ENCODE assay signal across 8 cellular contexts in genomic region chr7:98733036-98733435, GRCh38.
DNase-seq lines count a peak whose midpoint lies in the region; ATAC-seq and TF ChIP-seq lines count a peak whose summit lies in the region.

No MANE protein-coding gene starts in this region.

- no peak overlapping the region for H3K4me2 ChIP-seq in mesendoderm (ENCODE audit: low read length)

- no peaks in the 10 kb centered on the region; the same call in none of the 2 replicates for H3K9me3 ChIP-seq in Caco-2

- H4K8ac ChIP-seq in mesendoderm (ENCODE audit: low read depth, low read length) = no peak overlapping the region

- CTCF ChIA-PET in Caco-2 (lab: Charles Lee) = no interaction called here

- intact Hi-C loops in Caco-2 (cut with micrococcal nuclease; ENCODE audit: unreplicated experiment) = no loop called here

- H2BK15ac ChIP-seq in mesendoderm (replicated peaks; ENCODE audit: low read depth) = no peak overlapping the region

- POLR2A ChIA-PET in Caco-2 (lab: Charles Lee) = no interaction called here

- TF ChIP-seq CTCF in Caco-2 (IDR thresholded peaks at IDR 0.05; ENCODE audit: insufficient read depth in 1 of 2, low read depth in 1 of 2, low read length in 1 of 2, severe bottlenecking in 1 of 2, unreplicated experiment in 1 of 2) = peak; percentile 36 to 58

- H3K36me3 ChIP-seq in Caco-2 (ENCODE audit: control insufficient read depth, insufficient read depth, low read length) = no peaks in the 10 kb centered on the region
- H3K36me3 ChIP-seq in mesendoderm (ENCODE audit: control insufficient read depth, insufficient read depth, low read length) = no peaks in the 10 kb centered on the region

- no peak overlapping the region for H3K18ac ChIP-seq in mesendoderm (ENCODE audit: low read length)

- H4K5ac ChIP-seq in mesendoderm (ENCODE audit: low read length) = no peak overlapping the region

- no peak overlapping the region for H3K23ac ChIP-seq in mesendoderm (ENCODE audit: low read length)

- no peak overlapping the region for H3K4me3 Mint-ChIP-seq in Caco-2 (ENCODE audit: unreplicated experiment)

- peaks cover 6% of the 10 kb centered on the region for H3K4me1 Mint-ChIP-seq in Caco-2 (ENCODE audit: low read depth, unreplicated experiment)

- H3K27me3 Mint-ChIP-seq in Caco-2 (ENCODE audit: insufficient read depth, unreplicated experiment) = peaks cover 6% of the 10 kb centered on the region

- H3K27ac ChIP-seq in mesendoderm (ENCODE audit: low read depth, low read length) = no peak overlapping the region

- no peak overlapping the region for H3K27ac Mint-ChIP-seq in Caco-2 (ENCODE audit: unreplicated experiment)
- H3K27ac Mint-ChIP-seq in activated naive CD4-positive, alpha-beta T cell treated with anti-CD3 and anti-CD28 coated beads, Interleukin-2, amount 50 U/mL, for 72 hours = no peak overlapping the region

- H3K27me3 ChIP-seq in Caco-2 (replicated peaks; ENCODE audit: control insufficient read depth, insufficient read depth, low read length) = no peaks in the 10 kb centered on the region
- H3K27me3 ChIP-seq in mesendoderm (ENCODE audit: insufficient read depth, low read length, poor library complexity) = no peaks in the 10 kb centered on the region

- H2BK5ac ChIP-seq in mesendoderm (ENCODE audit: low read length) = no peak overlapping the region

- BruUV-seq in Caco-2 (replicated peaks; lab: Mats Ljungman, UMichigan) = no TSS peak

- no peaks in the 10 kb centered on the region for H3K36me3 Mint-ChIP-seq in Caco-2 (ENCODE audit: insufficient read depth, unreplicated experiment)
- H3K36me3 Mint-ChIP-seq in activated naive CD4-positive, alpha-beta T cell treated with anti-CD3 and anti-CD28 coated beads, Interleukin-2, amount 50 U/mL, for 72 hours = peaks cover 0 to 4% of the 10 kb centered on the region in 2 donors

- ATAC-seq in GM21390 (IDR thresholded peaks at IDR 0.05; ENCODE audit: unreplicated experiment) (peak; percentile 49), GM21717 (IDR thresholded peaks at IDR 0.05; ENCODE audit: unreplicated experiment) (no peak), GM18520 (IDR thresholded peaks at IDR 0.05; ENCODE audit: unreplicated experiment) (no peak)
- peak; percentile 63 to 74 for ATAC-seq in activated naive CD4-positive, alpha-beta T cell treated with anti-CD3 and anti-CD28 coated beads, Interleukin-2, amount 50 U/mL, for 72 hours

- no CpG with 5 or more reads among the region's 2 CpGs for WGBS in mesendoderm (ENCODE audit: extremely low coverage, insufficient coverage, low lambda C conversion rate)

- H3K9me3 Mint-ChIP-seq in Caco-2 (ENCODE audit: unreplicated experiment) = no peaks in the 10 kb centered on the region
- peaks cover 5 to 6% of the 10 kb centered on the region in 2 donors for H3K9me3 Mint-ChIP-seq in activated naive CD4-positive, alpha-beta T cell treated with anti-CD3 and anti-CD28 coated beads, Interleukin-2, amount 50 U/mL, for 72 hours

- no peak overlapping the region for H2AK5ac ChIP-seq in mesendoderm (ENCODE audit: low read length)

- DNase-seq in Caco-2 = peak; percentile 68 to 75
- DNase-seq in NOMO-1 (lab: John Stamatoyannopoulos, UW; ENCODE audit: unreplicated experiment in 2 of 2) = peak; percentile 36 to 40
- DNase-seq in activated naive CD4-positive, alpha-beta T cell treated with anti-CD3 and anti-CD28 coated beads, Interleukin-2, amount 50 U/mL, for 72 hours (ENCODE audit: low spot score in 2 of 2) = peak in 1 of 2 donors; percentile 80
- peak; percentile 91 for DNase-seq in mesendoderm
- DNase-seq in Ammon's horn (ENCODE audit: low spot score) = no peak

- no peak overlapping the region for H3K4me3 ChIP-seq in Caco-2 (ENCODE audit: low read depth, low read length)
- H3K4me3 ChIP-seq in mesendoderm (ENCODE audit: low read length) = no peak overlapping the region

- H3K4ac ChIP-seq in mesendoderm (ENCODE audit: low read depth, low read length) = no peak overlapping the region

- no peak overlapping the region for H3K56ac ChIP-seq in mesendoderm (ENCODE audit: low read length)

- H3K9ac ChIP-seq in mesendoderm (ENCODE audit: low read length) = no peak overlapping the region

- no peaks in the 10 kb centered on the region for H3K79me1 ChIP-seq in mesendoderm (ENCODE audit: low read length)

- no peaks in the 10 kb centered on the region for H3K4me1 ChIP-seq in Caco-2
- H3K4me1 ChIP-seq in mesendoderm (ENCODE audit: control insufficient read depth, low read depth, low read length) = no peaks in the 10 kb centered on the region

- H3K79me2 ChIP-seq in mesendoderm (ENCODE audit: control insufficient read depth, insufficient read depth, low read length) = no peaks in the 10 kb centered on the region

- no peak overlapping the region for H2BK120ac ChIP-seq in mesendoderm (ENCODE audit: low read depth, low read length)

Comparison
In these comparisons a context has a peak if more than half of its experiments do, and no peak if none do; other contexts are left out.
1. ATAC-seq: peak in GM21390 (single experiment) and activated naive CD4-positive, alpha-beta T cell treated with anti-CD3 and anti-CD28 coated beads, Interleukin-2, amount 50 U/mL, for 72 hours (2 of 2); none in GM21717 (single experiment) and GM18520 (single experiment).